In the genomic region with DNA sequence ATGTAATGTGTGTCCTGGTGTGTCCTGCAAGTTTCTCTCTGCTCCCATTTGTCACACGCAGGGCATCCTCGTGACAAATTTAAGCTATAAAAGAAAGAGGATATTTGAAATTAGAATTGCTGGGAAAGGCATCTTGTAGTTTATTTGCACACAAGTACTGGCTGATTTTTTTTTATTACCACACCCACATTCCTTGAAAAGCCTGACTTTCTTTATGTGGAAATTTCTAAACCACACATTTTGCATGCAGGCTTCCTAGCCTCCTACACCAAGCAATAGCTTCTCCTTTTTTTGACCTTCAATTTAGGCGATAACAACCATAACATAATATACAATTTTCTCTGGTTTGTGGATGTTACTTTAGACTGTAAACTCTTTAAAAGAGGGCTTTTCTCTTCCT, we compare ENCODE assay signal across 21 cellular contexts.
DNase-seq lines count a peak whose midpoint lies in the region; ATAC-seq and TF ChIP-seq lines count a peak whose summit lies in the region.
"Had no signal": no experiment of that assay in that cellular context is flagged by ENCODE, and none has a peak within 500 bp of the region (broad histone marks: within the 10 kb centered on the region; RNA-seq: fewer than 3 reads in every experiment).

No MANE protein-coding gene starts in this region.

- no peak overlapping the region for H2BK5ac ChIP-seq in mesenchymal stem cell (ENCODE audit: low read depth, low read length, poor library complexity, severe bottlenecking)

- TF ChIP-seq CTCF in CD14-positive monocyte (IDR thresholded peaks at IDR 0.05) (no peak), mucosa of descending colon (IDR thresholded peaks at IDR 0.05) (no peak)

- H3K4me1 Mint-ChIP-seq in CD14-positive monocyte = peaks cover 63% of the 10 kb centered on the region
- H3K4me1 Mint-ChIP-seq: stimulated activated naive CD8-positive, alpha-beta T cell treated with anti-CD3 and anti-CD28 coated beads, Interleukin-15, amount 100 ng/mL, for 72 hours had no signal

- peak overlapping the region in 1 of 2 donors; percentile 68 for H3K4me3 Mint-ChIP-seq in CD14-positive monocyte
- H3K4me3 Mint-ChIP-seq: activated T-cell treated with anti-CD3 and anti-CD28 coated beads, Interleukin-2, amount 50 U/mL, for 4 hours; HFFc6; naive thymus-derived CD4-positive, alpha-beta T cell; stimulated activated naive CD8-positive, alpha-beta T cell treated with anti-CD3 and anti-CD28 coated beads, Interleukin-15, amount 100 ng/mL, for 72 hours had no signal

- no peak overlapping the region for H3K27ac ChIP-seq in mesenchymal stem cell (ENCODE audit: low read length, poor library complexity, severe bottlenecking)
- H3K27ac ChIP-seq: adrenal gland, BLaER1 had no signal

- H3K4me3 ChIP-seq in adipocyte (ENCODE audit: low read length) (no peak overlapping the region), mesenchymal stem cell (ENCODE audit: insufficient read depth in 1 of 2, low read depth in 1 of 2, low read length in 2 of 2) (no peak overlapping the region), mucosa of descending colon (no peak overlapping the region)
- H3K4me3 ChIP-seq: adrenal gland, BLaER1, gastrocnemius medialis had no signal

- no peak overlapping the region for H3K4me2 ChIP-seq in mesenchymal stem cell (ENCODE audit: low read length, poor library complexity, severe bottlenecking)
- H3K4me2 ChIP-seq: BLaER1 had no signal

- ATAC-seq in HG02870 (IDR thresholded peaks at IDR 0.05; ENCODE audit: unreplicated experiment) (no peak), GM21786 (IDR thresholded peaks at IDR 0.05; ENCODE audit: unreplicated experiment) (no peak), mucosa of descending colon (no peak)
- ATAC-seq: activated T-cell treated with anti-CD3 and anti-CD28 coated beads, Interleukin-2, amount 50 U/mL, for 4 hours; gastrocnemius medialis; naive thymus-derived CD4-positive, alpha-beta T cell; right cardiac atrium; SK-N-SH treated with all-trans-retinoic acid at 6 μM for 48 hours; stimulated activated naive CD8-positive, alpha-beta T cell treated with anti-CD3 and anti-CD28 coated beads, Interleukin-15, amount 100 ng/mL, for 72 hours had no signal

- H3K27me3 ChIP-seq in adipocyte (replicated peaks; ENCODE audit: control insufficient read depth, insufficient read depth, low read length) = no peaks in the 10 kb centered on the region
- no peaks in the 10 kb centered on the region for H3K27me3 ChIP-seq in mesenchymal stem cell (ENCODE audit: control insufficient read depth in 1 of 2, insufficient read depth in 1 of 2, low read length in 2 of 2)
- H3K27me3 ChIP-seq: adrenal gland, BLaER1, gastrocnemius medialis had no signal

- H2BK120ac ChIP-seq in mesenchymal stem cell (ENCODE audit: low read depth, low read length) = no peak overlapping the region

- H3K23ac ChIP-seq in mesenchymal stem cell (ENCODE audit: low read length in 2 of 2) = no peak overlapping the region

- H2AK5ac ChIP-seq in mesenchymal stem cell (ENCODE audit: low read length, severe bottlenecking) = no peak overlapping the region

- H3K9ac ChIP-seq in adipocyte (ENCODE audit: low read length) = no peak overlapping the region
- H3K9ac ChIP-seq in mesenchymal stem cell (ENCODE audit: low read length) = no peak overlapping the region
- H3K9ac ChIP-seq: BLaER1 had no signal

- no peaks in the 10 kb centered on the region for H3K79me1 ChIP-seq in mesenchymal stem cell (replicated peaks; ENCODE audit: low read length, poor library complexity, severe bottlenecking)

- H3K36me3 ChIP-seq in adipocyte (ENCODE audit: control insufficient read depth, insufficient read depth, low read length, severe bottlenecking) = no peaks in the 10 kb centered on the region
- H3K36me3 ChIP-seq in mesenchymal stem cell (ENCODE audit: control insufficient read depth in 1 of 2, insufficient read depth in 2 of 2, low read depth in 1 of 2, low read length in 2 of 2) = no peaks in the 10 kb centered on the region
- H3K36me3 ChIP-seq in mucosa of descending colon (ENCODE audit: low read depth) = no peaks in the 10 kb centered on the region
- H3K36me3 ChIP-seq: adrenal gland, BLaER1, gastrocnemius medialis had no signal

- peak overlapping the region; percentile 10 to 83 (median 67) for H3K27ac Mint-ChIP-seq in CD14-positive monocyte
- H3K27ac Mint-ChIP-seq: HFFc6; naive thymus-derived CD4-positive, alpha-beta T cell; stimulated activated naive CD8-positive, alpha-beta T cell treated with anti-CD3 and anti-CD28 coated beads, Interleukin-15, amount 100 ng/mL, for 72 hours had no signal

- no peak overlapping the region for H2BK12ac ChIP-seq in mesenchymal stem cell (ENCODE audit: low read length in 2 of 2)

- H3K14ac ChIP-seq in mesenchymal stem cell (ENCODE audit: low read length in 2 of 2) = no peak overlapping the region

- no peak overlapping the region for H4K91ac ChIP-seq in mesenchymal stem cell (ENCODE audit: low read length)

- H3K9me3 ChIP-seq in adipocyte (ENCODE audit: control insufficient read depth, low read length) = no peaks in the 10 kb centered on the region
- no peaks in the 10 kb centered on the region for H3K9me3 ChIP-seq in mesenchymal stem cell (ENCODE audit: control insufficient read depth, low read length)
- no peaks in the 10 kb centered on the region for H3K9me3 ChIP-seq in mucosa of descending colon
- H3K9me3 ChIP-seq: adrenal gland, BLaER1, gastrocnemius medialis had no signal

- H3K4ac ChIP-seq in mesenchymal stem cell (ENCODE audit: low read depth in 1 of 2, low read length in 2 of 2) = no peak overlapping the region

- no peak overlapping the region for H2AFZ ChIP-seq in mesenchymal stem cell (ENCODE audit: low read depth, low read length)

- no peak overlapping the region for H4K8ac ChIP-seq in mesenchymal stem cell (ENCODE audit: low read length)

- 100% methylated on average over 1 of the region's 3 CpGs for WGBS in mesenchymal stem cell

- DNase-seq in CD14-positive monocyte (ENCODE audit: low spot score) = no peak
- DNase-seq in NCI-H1048 (lab: John Stamatoyannopoulos, UW) = peak; percentile 37
- peak; percentile 66 for DNase-seq in adipocyte (ENCODE audit: low read depth)
- peak; percentile 24 for DNase-seq in mesenchymal stem cell
- no peak for DNase-seq in GOT3 (lab: John Stamatoyannopoulos, UW)
- no peak for DNase-seq in mucosa of descending colon
- DNase-seq: activated CD4-positive, CD25-positive, alpha-beta regulatory T cell treated with anti-CD3 and anti-CD28 coated beads, Interleukin-2, amount 50 U/mL, for 72 hours; activated T-cell treated with anti-CD3 and anti-CD28 coated beads, Interleukin-2, amount 50 U/mL, for 4 hours; adrenal gland; gastrocnemius medialis; HFFc6; kidney; naive thymus-derived CD4-positive, alpha-beta T cell; NCI-H1417 treated with DMSO at 0.1 percent for 48 hours; NCI-H510A treated with DMSO at 0.1 percent for 48 hours; right cardiac atrium; stimulated activated naive CD8-positive, alpha-beta T cell treated with anti-CD3 and anti-CD28 coated beads, Interleukin-15, amount 100 ng/mL, for 72 hours had no signal

- H3K4me1 ChIP-seq in adipocyte (ENCODE audit: control insufficient read depth, insufficient read depth, low read length) = peaks cover 12% of the 10 kb centered on the region
- no peaks in the 10 kb centered on the region for H3K4me1 ChIP-seq in mesenchymal stem cell (ENCODE audit: control insufficient read depth, insufficient read depth, low read depth, low read length)
- no peaks in the 10 kb centered on the region for H3K4me1 ChIP-seq in mucosa of descending colon (ENCODE audit: low read depth)
- H3K4me1 ChIP-seq: BLaER1 had no signal

- H3K9me3 Mint-ChIP-seq in CD14-positive monocyte = peaks cover 0 to 4% (median 0%) of the 10 kb centered on the region in 7 donors
- H3K9me3 Mint-ChIP-seq: activated T-cell treated with anti-CD3 and anti-CD28 coated beads, Interleukin-2, amount 50 U/mL, for 4 hours; stimulated activated naive CD8-positive, alpha-beta T cell treated with anti-CD3 and anti-CD28 coated beads, Interleukin-15, amount 100 ng/mL, for 72 hours had no signal

- H3K36me3 Mint-ChIP-seq in CD14-positive monocyte = no peaks in the 10 kb centered on the region
- H3K36me3 Mint-ChIP-seq: naive thymus-derived CD4-positive, alpha-beta T cell had no signal

- no peak overlapping the region for H2BK15ac ChIP-seq in mesenchymal stem cell (ENCODE audit: low read depth, poor library complexity, severe bottlenecking)

- H3K27me3 Mint-ChIP-seq in CD14-positive monocyte (ENCODE audit: low read depth in 3 of 3) = peaks cover 0 to 2% (median 2%) of the 10 kb centered on the region in 3 donors
- H3K27me3 Mint-ChIP-seq: stimulated activated naive CD8-positive, alpha-beta T cell treated with anti-CD3 and anti-CD28 coated beads, Interleukin-15, amount 100 ng/mL, for 72 hours had no signal

- no peak overlapping the region for H3K18ac ChIP-seq in mesenchymal stem cell (ENCODE audit: low read depth in 1 of 2, low read length in 2 of 2)

- intact Hi-C loops in CD14-positive monocyte (cut with micrococcal nuclease) (loop anchor here (10.0 kb wide), 2 partner anchors 117 to 127 kb away; a partner anchor contains a TSS), mucosa of descending colon (cut with DNase I, micrococcal nuclease) (no loop called here)

Comparison
In these comparisons a context has a peak if more than half of its experiments do, and no peak if none do; other contexts are left out.
1. DNase-seq: peak in NCI-H1048 (single experiment), adipocyte (single experiment) and mesenchymal stem cell (single experiment); none in CD14-positive monocyte (single experiment), GOT3 (single experiment) and mucosa of descending colon (0 of 3).
2. intact Hi-C loops: an anchor here in CD14-positive monocyte (10.0 kb wide); none called in mucosa of descending colon.